In the genomic region with DNA sequence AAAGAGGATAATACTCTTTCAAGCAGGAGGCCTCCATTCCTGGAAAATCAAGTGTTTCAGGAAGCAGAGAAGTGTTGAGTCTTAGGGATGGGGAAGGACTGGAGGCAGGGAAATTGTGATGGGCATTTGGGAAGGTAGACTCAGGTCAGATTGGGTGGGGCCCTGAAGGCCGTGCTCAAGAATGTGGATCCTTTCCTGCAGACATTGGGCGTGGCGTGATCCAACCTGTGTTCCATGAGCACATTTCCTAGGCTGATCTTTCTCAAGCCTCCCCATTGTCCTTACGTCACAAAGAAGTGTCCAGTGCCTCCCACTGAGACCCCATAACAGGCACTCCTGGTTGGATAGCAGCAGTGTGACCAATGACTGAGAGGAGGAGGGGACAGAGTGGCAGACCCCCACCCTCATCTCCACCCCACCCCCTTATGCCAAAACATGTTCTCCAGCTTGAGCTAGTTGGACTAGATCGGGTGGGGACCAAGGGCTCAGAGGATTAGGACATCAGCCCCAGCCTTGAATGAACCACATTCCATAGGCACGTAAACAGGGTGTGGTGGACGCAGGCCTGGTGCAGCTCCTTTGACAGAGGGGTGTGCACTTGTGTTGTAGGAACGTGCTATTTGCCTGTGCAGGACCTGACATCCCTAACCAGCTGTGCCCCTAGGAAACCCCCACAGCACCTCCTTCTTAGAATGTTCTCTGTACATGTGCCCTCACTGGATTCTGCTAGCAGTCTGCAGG, we compare ENCODE assay signal across 11 cellular contexts.
"Had no signal": no experiment of that assay in that cellular context is flagged by ENCODE, and none has a peak within 500 bp of the region (broad histone marks: within the 10 kb centered on the region; RNA-seq: fewer than 3 reads in every experiment).

No MANE protein-coding gene starts in this region.

- DNase-seq: activated T-cell treated with anti-CD3 and anti-CD28 coated beads, Interleukin-2, amount 50 U/mL, for 1 hour; dorsolateral prefrontal cortex; midbrain; naive B cell; retina had no signal

- H3K9me3 ChIP-seq: tibial nerve had no signal

- H3K36me3 ChIP-seq: tibial nerve had no signal

- ATAC-seq: activated CD4-positive, CD25-positive, alpha-beta regulatory T cell treated with anti-CD3 and anti-CD28 coated beads, Interleukin-2, amount 50 U/mL, for 24 hours had no signal

- H3K9me3 Mint-ChIP-seq: naive B cell; T-helper 2 cell treated with Interferon-gamma antibody and Interleukin-4, amounts not matched to agents 5 μg/mL and 100 μg/mL, for 36 hours had no signal

- H3K79me2 ChIP-seq: parathyroid adenoma had no signal

- H3K27ac ChIP-seq: dorsolateral prefrontal cortex, parathyroid adenoma, tibial nerve had no signal

- H3K27me3 ChIP-seq: tibial nerve had no signal

- H3K4me1 ChIP-seq: parathyroid adenoma had no signal

- H3K4me3 Mint-ChIP-seq: activated naive CD8-positive, alpha-beta T cell; naive B cell; T-helper 2 cell treated with Interferon-gamma antibody and Interleukin-4, amounts not matched to agents 5 μg/mL and 100 μg/mL, for 36 hours had no signal

- H3K9ac ChIP-seq: parathyroid adenoma had no signal

- H3K27me3 Mint-ChIP-seq: activated naive CD8-positive, alpha-beta T cell; naive B cell had no signal

- H3K27ac Mint-ChIP-seq: activated naive CD8-positive, alpha-beta T cell; naive B cell; T-helper 2 cell treated with Interferon-gamma antibody and Interleukin-4, amounts not matched to agents 5 μg/mL and 100 μg/mL, for 36 hours had no signal

- H3K36me3 Mint-ChIP-seq: activated naive CD8-positive, alpha-beta T cell; naive B cell had no signal

- H2AFZ ChIP-seq: parathyroid adenoma had no signal

- H3K4me3 ChIP-seq: dorsolateral prefrontal cortex, skin epidermis, tibial nerve had no signal
